In genomic region chr19:48656840-48657474, GRCh38 we compare ENCODE assay signal across 9 cellular contexts. TPM values are rescaled to one million over a fixed set of nuclear protein-coding genes. Genes with fewer than 3 reads are reported as not detected.
A peak's percentile ranks its signal among the peaks of the same experiment; 100 is the strongest.
DNase-seq lines count a peak whose midpoint lies in the region; ATAC-seq and TF ChIP-seq lines count a peak whose summit lies in the region.
"Had no signal": no experiment of that assay in that cellular context is flagged by ENCODE, and none has a peak within 500 bp of the region (broad histone marks: within the 10 kb centered on the region; RNA-seq: fewer than 3 reads in every experiment).

No MANE protein-coding gene starts in this region.

- DNase-seq in AG04450 (ENCODE audit: low read depth, low spot score), result peak; percentile 83
- DNase-seq in kidney glomerular epithelial cell (lab: John Stamatoyannopoulos, UW), result peak; percentile 31
- no peak for DNase-seq in cortex of kidney (lab: John Stamatoyannopoulos, UW)
- DNase-seq in right cardiac atrium, result no peak
- no peak for DNase-seq in NCI-H1436 treated with DMSO at 0.1 percent for 48 hours (lab: John Stamatoyannopoulos, UW)
- DNase-seq in lower lobe of right lung, result no peak
- DNase-seq: colonic mucosa had no signal

- H3K4me1 Mint-ChIP-seq in brain, result peaks cover 29% of the 10 kb centered on the region

- CTCF ChIA-PET in AG04450 (lab: Charles Lee), result interaction anchor here (2.2 to 2.4 kb wide), 2 partner anchors 11 to 18 kb away, joined by 5 to 7 read pairs; partner anchors contain the start of gene CA11

- whole genome bisulfite sequencing in right cardiac atrium, result 47% methylated on average over 16 of the region's 16 CpGs

- POLR2A ChIA-PET in AG04450 (lab: Yijun Ruan, JAX), result interaction anchor here (0.6 to 1.1 kb wide), 4 partner anchors 20 to 108 kb away, joined by 3 to 12 read pairs (median 4); partner anchors contain the start of genes RPL18 and SPHK2

- no peak overlapping the region for H3K4me3 Mint-ChIP-seq in brain

- no peak for TF ChIP-seq CTCF in AG04450 (IDR thresholded peaks at IDR 0.05; ENCODE audit: low read depth, low read length)
- no peak for TF ChIP-seq CTCF in brain (conservative IDR thresholded peaks at IDR 0.05)
- TF ChIP-seq CTCF in lower lobe of right lung (IDR thresholded peaks at IDR 0.05), result no peak

- H3K36me3 Mint-ChIP-seq in brain, result no peaks in the 10 kb centered on the region

- no peaks in the 10 kb centered on the region for H3K27me3 ChIP-seq in AG04450 (ENCODE audit: control insufficient read depth, insufficient read depth, low read length)
- H3K27me3 ChIP-seq in HUES48 (ENCODE audit: control insufficient read depth, insufficient read depth, low read length), result no peaks in the 10 kb centered on the region
- no peaks in the 10 kb centered on the region for H3K27me3 ChIP-seq in right cardiac atrium (ENCODE audit: control insufficient read depth, insufficient read depth)
- H3K27me3 ChIP-seq in lower lobe of right lung (ENCODE audit: low read depth), result no peaks in the 10 kb centered on the region
- H3K27me3 ChIP-seq: colonic mucosa had no signal

- ATAC-seq in right cardiac atrium, result no peak
- ATAC-seq in lower lobe of right lung, result no peak

- H3K4me3 ChIP-seq in AG04450 (ENCODE audit: low read depth, low read length), result no peak overlapping the region
- H3K4me3 ChIP-seq in HUES48 (ENCODE audit: low read depth, low read length), result no peak overlapping the region
- no peak overlapping the region for H3K4me3 ChIP-seq in right cardiac atrium (ENCODE audit: low read length)
- no peak overlapping the region for H3K4me3 ChIP-seq in lower lobe of right lung
- H3K4me3 ChIP-seq: colonic mucosa had no signal

- no peaks in the 10 kb centered on the region for H3K36me3 ChIP-seq in HUES48 (ENCODE audit: control insufficient read depth, insufficient read depth, low read length)
- H3K36me3 ChIP-seq in lower lobe of right lung, result no peaks in the 10 kb centered on the region
- H3K36me3 ChIP-seq: colonic mucosa had no signal

- H3K27ac Mint-ChIP-seq in brain, result peak overlapping the region in 3 of 5 experiments; percentile 12 to 63 (median 47)

- H3K27ac ChIP-seq in AG04450 (ENCODE audit: low read depth, low read length), result peak overlapping the region; percentile 62
- peak overlapping the region; percentile 6 for H3K27ac ChIP-seq in HUES48 (ENCODE audit: low read depth, low read length)
- no peak overlapping the region for H3K27ac ChIP-seq in right cardiac atrium (ENCODE audit: low read length)
- no peak overlapping the region for H3K27ac ChIP-seq in lower lobe of right lung

- H3K9ac ChIP-seq in HUES48 (ENCODE audit: low read depth, low read length), result no peak overlapping the region

- H3K27me3 Mint-ChIP-seq in brain, result peaks cover 6% of the 10 kb centered on the region

- H3K4me1 ChIP-seq in HUES48 (ENCODE audit: control insufficient read depth, insufficient read depth, low read length) (no peaks in the 10 kb centered on the region), right cardiac atrium (ENCODE audit: control insufficient read depth, insufficient read depth, low read length) (peaks cover 2% of the 10 kb centered on the region), lower lobe of right lung (peaks cover 13% of the 10 kb centered on the region)
- H3K4me1 ChIP-seq: colonic mucosa had no signal

- intact Hi-C loops in right cardiac atrium (cut with DNase I), result no loop called here
- intact Hi-C loops in lower lobe of right lung (cut with DNase I), result no loop called here

- H3K9me3 Mint-ChIP-seq in brain, result peaks cover 0 to 4% (median 0%) of the 10 kb centered on the region in 5 experiments

- H3K9me3 ChIP-seq in AG04450 (ENCODE audit: control insufficient read depth, insufficient read depth, low read length), result no peaks in the 10 kb centered on the region
- H3K9me3 ChIP-seq in HUES48 (ENCODE audit: control insufficient read depth, insufficient read depth, low read length), result peaks cover 4% of the 10 kb centered on the region; the same call in 1 of the 2 replicates
- H3K9me3 ChIP-seq in right cardiac atrium (ENCODE audit: control insufficient read depth, low read length), result no peaks in the 10 kb centered on the region
- H3K9me3 ChIP-seq in lower lobe of right lung, result no peaks in the 10 kb centered on the region
- H3K9me3 ChIP-seq: colonic mucosa had no signal

RNA-seq across cellular contexts. Expression of gene CA11, which starts 11.0 kb away (rescaled TPM):
- polyA plus RNA-seq in AG04450 (2011; rRNA removed) (3.7 and 4.3 TPM in 2 replicates), brain (ENCODE audit: insufficient read depth, low read depth, low replicate concordance) (189 TPM), right cardiac atrium (16.6 TPM)
- 1.1 and 1.5 TPM in 2 replicates for polyA minus RNA-seq in AG04450 (2011; rRNA and poly(A)+ RNA removed)
- total RNA-seq in right cardiac atrium (10 to 100 TPM in 3 of 4 donors, 1 to 10 TPM in 1; 8.6 to 16.5 (median 13.2) TPM), lower lobe of right lung (7.8 TPM)

RNA-seq across cellular contexts. Expression of gene NTN5, which starts 15.9 kb away (rescaled TPM):
- polyA plus RNA-seq in AG04450 (2011; rRNA removed) (0.04 and 0.10 TPM in 2 replicates), brain (ENCODE audit: insufficient read depth, low read depth, low replicate concordance) (0.78 TPM), right cardiac atrium (0.14 TPM)
- 0.17 TPM in 1 of 2 replicates, not detected in the other for polyA minus RNA-seq in AG04450 (2011; rRNA and poly(A)+ RNA removed)
- total RNA-seq in right cardiac atrium (under 1 TPM; 0.19 to 0.94 (median 0.57) TPM), lower lobe of right lung (0.24 TPM)

RNA-seq across cellular contexts. Expression of gene DBP, which starts 19.8 kb away (rescaled TPM):
- polyA plus RNA-seq in AG04450 (2011; rRNA removed) (3.4 and 4.0 TPM in 2 replicates), brain (ENCODE audit: insufficient read depth, low read depth, low replicate concordance) (53.2 TPM), right cardiac atrium (9.5 TPM)
- 3.9 and 4.5 TPM in 2 replicates for polyA minus RNA-seq in AG04450 (2011; rRNA and poly(A)+ RNA removed)
- total RNA-seq in right cardiac atrium (10 to 100 TPM in 3 of 4 donors, 1 to 10 TPM in 1; 2.8 to 16.9 (median 14.7) TPM), lower lobe of right lung (17.7 TPM)

RNA-seq across cellular contexts. Expression of gene SPHK2, which starts 37.7 kb away (rescaled TPM):
- polyA plus RNA-seq in AG04450 (2011; rRNA removed) (4.6 and 6.1 TPM in 2 replicates), brain (ENCODE audit: insufficient read depth, low read depth, low replicate concordance) (45.7 TPM), right cardiac atrium (11.0 TPM)
- polyA minus RNA-seq in AG04450 (2011; rRNA and poly(A)+ RNA removed), result 6.1 and 6.6 TPM in 2 replicates
- total RNA-seq in right cardiac atrium (10 to 100 TPM in 3 of 4 donors, 1 to 10 TPM in 1; 7.3 to 12.7 (median 11.7) TPM), lower lobe of right lung (23.8 TPM)

RNA-seq across cellular contexts. Expression of gene RPL18, which starts 38.0 kb away (rescaled TPM):
- polyA plus RNA-seq in AG04450 (2011; rRNA removed) (1,020 and 1,259 TPM in 2 replicates), brain (ENCODE audit: insufficient read depth, low read depth, low replicate concordance) (3,254 TPM), right cardiac atrium (965 TPM)
- polyA minus RNA-seq in AG04450 (2011; rRNA and poly(A)+ RNA removed), result 587 and 645 TPM in 2 replicates
- total RNA-seq in right cardiac atrium (100 to 1,000 TPM; 606 to 773 (median 699) TPM), lower lobe of right lung (997 TPM)

Comparison
In these comparisons a context has a peak if more than half of its experiments do, and no peak if none do; other contexts are left out.
1. DNase-seq: peak in AG04450 (single experiment) and kidney glomerular epithelial cell (single experiment); none in cortex of kidney (single experiment), right cardiac atrium (0 of 3), NCI-H1436 treated with DMSO at 0.1 percent for 48 hours (single experiment) and lower lobe of right lung (single experiment).
2. H3K27ac ChIP-seq: peak in AG04450 (single experiment) and HUES48 (single experiment); none in right cardiac atrium (single experiment) and lower lobe of right lung (single experiment).
3. RNA of gene CA11, which starts 11.0 kb away (polyA plus RNA-seq): 189 TPM in brain (single experiment); 16.6 TPM in right cardiac atrium (single experiment) and 3.7 to 4.3 TPM in AG04450; every median in the first group is over 10 times any median in the second.